ENCODE assay signal across 1 cellular context in the genomic region with DNA sequence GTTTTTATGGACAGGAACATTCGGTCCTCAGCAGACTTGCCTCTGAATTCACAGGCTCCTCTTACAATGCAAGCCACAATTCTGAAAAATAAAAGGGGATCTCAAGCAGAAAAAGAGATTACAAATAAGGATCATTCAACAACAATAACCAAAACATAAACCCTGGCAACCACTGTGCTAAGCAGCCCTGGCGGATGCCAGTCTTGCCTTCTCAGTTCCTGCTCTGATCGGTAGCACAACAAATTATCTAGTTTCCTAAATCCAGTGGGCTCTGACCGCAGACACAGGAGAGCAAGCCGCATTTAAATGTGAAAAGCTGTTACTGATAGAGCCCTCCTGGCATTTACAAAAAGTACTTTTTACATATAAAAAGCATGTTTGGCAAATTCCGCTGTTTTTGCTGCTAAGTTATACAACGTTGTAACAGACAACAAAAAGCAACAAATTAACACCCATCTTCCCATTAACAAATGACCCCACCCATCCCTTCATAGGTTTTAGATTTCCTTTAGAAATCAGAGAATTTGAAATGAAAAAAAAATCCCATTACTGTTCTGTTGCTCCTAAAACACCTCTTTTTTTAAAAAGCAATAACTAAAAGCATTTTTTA.
TF ChIP-seq lines count a peak whose summit lies in the region.

No MANE protein-coding gene starts in this region.

TF ChIP-seq in GM23338, 12 proteins besides CTCF, POLR2A, EP300 and RAD21:
- TF ChIP-seq EZH2 (IDR thresholded peaks at IDR 0.05; ENCODE audit: low read depth, unreplicated experiment): no peak
- peak; percentile 59; the same call in 1 of the 2 replicates for TF ChIP-seq NANOG (IDR thresholded peaks at IDR 0.05; ENCODE audit: borderline replicate concordance)
- peak; percentile 33; the same call in 1 of the 2 replicates for TF ChIP-seq POLR2AphosphoS5 (IDR thresholded peaks at IDR 0.05; ENCODE audit: low read depth)
- TF ChIP-seq ZNF331 (CRISPR knock-in tag; IDR thresholded peaks at IDR 0.05; ENCODE audit: low read depth): no peak
